ENCODE assay signal across 9 cellular contexts in genomic region chr4:113145519-113146291, GRCh38.
A peak's percentile ranks its signal among the peaks of the same experiment; 100 is the strongest.
DNase-seq lines count a peak whose midpoint lies in the region; ATAC-seq, FAIRE-seq and TF ChIP-seq lines count a peak whose summit lies in the region.
"Had no signal": no experiment of that assay in that cellular context is flagged by ENCODE, and none has a peak within 500 bp of the region (broad histone marks: within the 10 kb centered on the region; RNA-seq: fewer than 3 reads in every experiment).

No MANE protein-coding gene starts in this region.

- POLR2A ChIA-PET in Panc1 (lab: Charles Lee) = interaction anchor here (0.6 kb wide), 1 partner anchor 17 kb away, joined by 3 read pairs; no protein-coding TSS in a partner anchor
- POLR2A ChIA-PET in HEK293T (lab: Yijun Ruan, JAX) = interaction anchor here (0.7 kb wide), 1 partner anchor 26 kb away, joined by 3 read pairs; no protein-coding TSS in a partner anchor

- H3K9me3 Mint-ChIP-seq in progenitor cell of endocrine pancreas (ENCODE audit: low read depth) = peaks cover 11% of the 10 kb centered on the region

- no peaks in the 10 kb centered on the region for H3K27me3 ChIP-seq in Panc1 (ENCODE audit: control insufficient read depth, insufficient read depth, low read length)
- H3K27me3 ChIP-seq in right cardiac atrium (ENCODE audit: control insufficient read depth, insufficient read depth) = no peaks in the 10 kb centered on the region
- no peaks in the 10 kb centered on the region for H3K27me3 ChIP-seq in transverse colon

- no peaks in the 10 kb centered on the region for H3K36me3 Mint-ChIP-seq in progenitor cell of endocrine pancreas (ENCODE audit: insufficient read depth)

- no peak for TF ChIP-seq CTCF in Panc1 (IDR thresholded peaks at IDR 0.05)
- TF ChIP-seq CTCF in progenitor cell of endocrine pancreas (IDR thresholded peaks at IDR 0.05; ENCODE audit: unreplicated experiment) = no peak
- TF ChIP-seq CTCF in transverse colon (IDR thresholded peaks at IDR 0.05) = no peak

- BruUV-seq in Panc1 (replicated peaks; lab: Mats Ljungman, UMichigan) = no TSS peak

- no peak overlapping the region for H3K4me3 ChIP-seq in Panc1 (ENCODE audit: low read depth in 2 of 2, low read length in 2 of 2)
- peak overlapping the region; percentile 7 for H3K4me3 ChIP-seq in right cardiac atrium (ENCODE audit: low read length)
- no peak overlapping the region for H3K4me3 ChIP-seq in transverse colon

- no peak overlapping the region for H3K27ac Mint-ChIP-seq in progenitor cell of endocrine pancreas

- intact Hi-C loops in Panc1 (cut with micrococcal nuclease; ENCODE audit: unreplicated experiment) = no loop called here
- intact Hi-C loops in right cardiac atrium (cut with DNase I) = no loop called here
- intact Hi-C loops in transverse colon (cut with DNase I; ENCODE audit: low total_unique reads) = no loop called here
- intact Hi-C loops in left colon (cut with DNase I, micrococcal nuclease) = no loop called here

- CTCF ChIA-PET in Panc1 (lab: Charles Lee) = no interaction called here
- CTCF ChIA-PET in HEK293T (lab: Yijun Ruan, JAX) = no interaction called here

- in situ Hi-C loops in Panc1 (cut with HindIII; ENCODE audit: low pct_unique_long_range_greater_than_20kb, low sequenced_read_pairs) = no loop called here
- in situ Hi-C loops in transverse colon (cut with MboI; ENCODE audit: low pct_ligation_motif_present in 1 of 4, low pct_unique_long_range_greater_than_20kb in 1 of 4, low sequenced_read_pairs in 3 of 4) = no loop called here

- FAIRE-seq in GM12891 (lab: Jason Lieb, UNC) = peak; percentile 66
- FAIRE-seq: D721Med had no signal

- ATAC-seq in Panc1 = 0 out of 2 replicates have a peak, but pooled peaks have one; percentile 32
- peak; percentile 63 to 65 for ATAC-seq in right cardiac atrium
- no peak for ATAC-seq in GM19455 (IDR thresholded peaks at IDR 0.05; ENCODE audit: unreplicated experiment)
- no peak for ATAC-seq in left colon

- TF ChIP-seq POLR2A in GM12891 (IDR thresholded peaks at IDR 0.05; ENCODE audit: low read depth, low read length) (no peak), transverse colon (IDR thresholded peaks at IDR 0.05) (no peak)

- TF ChIP-seq EP300 in transverse colon (IDR thresholded peaks at IDR 0.05; ENCODE audit: low read depth) = no peak

- peak overlapping the region; percentile 12 for H3K4me3 Mint-ChIP-seq in progenitor cell of endocrine pancreas (ENCODE audit: low read depth)

- peaks cover 58% of the 10 kb centered on the region for H3K4me1 Mint-ChIP-seq in progenitor cell of endocrine pancreas (ENCODE audit: low read depth)

- 37% methylated on average over 8 of the region's 8 CpGs for WGBS in right cardiac atrium
- WGBS in transverse colon (ENCODE audit: low coverage in 1 of 2), 2 donors = 63 to 69% methylated on average over 5 to 8 of the region's 8 CpGs

- DNase-seq in GM12891 (ENCODE audit: insufficient read length, low spot score) (no peak), Panc1 (ENCODE audit: low read depth, low spot score) (no peak), right cardiac atrium (peak; percentile 15 to 51 (median 49)), progenitor cell of endocrine pancreas (ENCODE audit: low spot score, unreplicated experiment) (no peak), transverse colon (no peak), HEK293T (ENCODE audit: extremely low spot score) (no peak), left colon (no peak)

- H3K36me3 ChIP-seq in Panc1 (ENCODE audit: control insufficient read depth, insufficient read depth, low read length) (no peaks in the 10 kb centered on the region), transverse colon (no peaks in the 10 kb centered on the region)

- H3K27ac ChIP-seq in Panc1 (ENCODE audit: low read length) (no peak overlapping the region), right cardiac atrium (ENCODE audit: low read length) (peak overlapping the region; percentile 90), transverse colon (no peak overlapping the region)

- peaks cover 7% of the 10 kb centered on the region; the same call in 1 of the 2 replicates for H3K4me1 ChIP-seq in Panc1 (ENCODE audit: control insufficient read depth, insufficient read depth, low read length)
- H3K4me1 ChIP-seq in right cardiac atrium (ENCODE audit: control insufficient read depth, insufficient read depth, low read length) = peaks cover 4% of the 10 kb centered on the region
- H3K4me1 ChIP-seq in transverse colon = peaks cover 0 to 15% (median 4%) of the 10 kb centered on the region in 4 donors

- H3K9me3 ChIP-seq in Panc1 (ENCODE audit: control insufficient read depth, insufficient read depth, low read depth, low read length) (no peaks in the 10 kb centered on the region), right cardiac atrium (ENCODE audit: control insufficient read depth, low read length) (no peaks in the 10 kb centered on the region), transverse colon (no peaks in the 10 kb centered on the region)

- H3K27me3 Mint-ChIP-seq in progenitor cell of endocrine pancreas = no peaks in the 10 kb centered on the region

TF ChIP-seq in GM12891, 5 proteins besides CTCF, POLR2A, EP300 and RAD21:
- TF ChIP-seq TAF1 (IDR thresholded peaks at IDR 0.05; ENCODE audit: low read depth, low read length) (no peak), PAX5 (IDR thresholded peaks at IDR 0.05; ENCODE audit: insufficient read depth, low read length, severe bottlenecking) (no peak), POU2F2 (IDR thresholded peaks at IDR 0.05; ENCODE audit: low read depth, low read length) (no peak), SPI1 (IDR thresholded peaks at IDR 0.05; ENCODE audit: low read depth, low read length) (no peak), POLR2AphosphoS5 (IDR thresholded peaks at IDR 0.05; ENCODE audit: low read depth, low read length) (no peak)

TF ChIP-seq in HEK293T, 16 proteins besides CTCF, POLR2A, EP300 and RAD21:
- TF ChIP-seq FOXA1 (IDR thresholded peaks at IDR 0.05) (no peak), SP1 (IDR thresholded peaks at IDR 0.05) (no peak), TARDBP (IDR thresholded peaks at IDR 0.05) (no peak), BHLHE40 (IDR thresholded peaks at IDR 0.05; ENCODE audit: borderline replicate concordance) (no peak), L3MBTL2 (conservative IDR thresholded peaks at IDR 0.05) (no peak), ELF4 (IDR thresholded peaks at IDR 0.05) (no peak), CTBP1 (IDR thresholded peaks at IDR 0.05; ENCODE audit: borderline replicate concordance) (no peak), ZNF384 (IDR thresholded peaks at IDR 0.05) (no peak), PKNOX1 (IDR thresholded peaks at IDR 0.05) (no peak), SUZ12 (IDR thresholded peaks at IDR 0.05) (no peak), FOXK2 (IDR thresholded peaks at IDR 0.05) (no peak), NFRKB (IDR thresholded peaks at IDR 0.05) (no peak), LEF1 (IDR thresholded peaks at IDR 0.05; ENCODE audit: borderline replicate concordance) (no peak), HDGF (IDR thresholded peaks at IDR 0.05; ENCODE audit: borderline replicate concordance) (no peak), ARNT (IDR thresholded peaks at IDR 0.05) (no peak), FOXM1 (IDR thresholded peaks at IDR 0.05; ENCODE audit: borderline replicate concordance) (no peak)

Comparison
In these comparisons a context has a peak if more than half of its experiments do, and no peak if none do; other contexts are left out.
1. DNase-seq: peak in right cardiac atrium (3 of 3); none in GM12891 (single experiment), Panc1 (single experiment), progenitor cell of endocrine pancreas (single experiment), transverse colon (single experiment), HEK293T (single experiment) and left colon (0 of 2).
2. ATAC-seq: peak in Panc1 (single experiment) and right cardiac atrium (2 of 2); none in GM19455 (single experiment) and left colon (single experiment).